In the genomic region with DNA sequence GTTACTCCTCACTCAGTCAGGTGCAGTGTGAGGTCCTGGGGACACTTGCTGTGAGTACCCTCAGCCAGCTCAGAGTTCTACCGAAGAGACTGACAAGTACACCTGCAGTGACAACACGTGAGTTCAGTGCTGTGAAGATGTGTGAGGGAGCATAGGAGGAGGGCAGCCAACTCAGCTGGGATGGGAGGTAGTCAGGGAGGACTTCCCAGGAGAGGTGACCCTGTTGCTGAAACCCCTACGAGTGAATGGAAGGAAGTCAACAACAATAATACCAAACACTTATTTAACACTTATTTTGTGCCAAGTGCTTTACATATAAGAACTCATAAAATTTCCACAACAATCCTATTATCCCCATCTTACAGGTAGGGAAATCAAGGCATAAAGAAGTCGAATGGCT, we compare ENCODE assay signal across 22 cellular contexts.
"Had no signal": no experiment of that assay in that cellular context is flagged by ENCODE, and none has a peak within 500 bp of the region (broad histone marks: within the 10 kb centered on the region; RNA-seq: fewer than 3 reads in every experiment).

No MANE protein-coding gene starts in this region.

- H3K27me3 ChIP-seq: colonic mucosa, hepatocyte, ovary, right atrium auricular region, tibial nerve, upper lobe of right lung, vagina had no signal

- H3K9me3 Mint-ChIP-seq: memory B cell, naive B cell, neural crest cell had no signal

- H3K27ac ChIP-seq: colonic mucosa, hepatocyte, left ventricle myocardium inferior, lower lobe of right lung, ovary, right atrium auricular region, tibial nerve, upper lobe of right lung, vagina had no signal

- H3K4me3 Mint-ChIP-seq: memory B cell, naive B cell, neural crest cell had no signal

- H3K27ac Mint-ChIP-seq: memory B cell had no signal

- FAIRE-seq: endothelial cell of umbilical vein, kidney, small intestine had no signal

- DNase-seq: colonic mucosa; dermis blood vessel endothelial cell; erythroblast; foreskin melanocyte; kidney; left cardiac atrium; left ventricle myocardium inferior; lower lobe of right lung; naive B cell; nucleus accumbens; ovary; small intestine; stimulated activated CD4-positive, alpha-beta T cell treated with anti-CD3 and anti-CD28 coated beads, Interleukin-2, amount 100 ng/mL, for 48 hours; stimulated activated naive CD8-positive, alpha-beta T cell treated with anti-CD3 and anti-CD28 coated beads, Interleukin-15, Interleukin-2, amounts not matched to agents 100 U/mL and 50 U/mL, for 24 hours; upper lobe of right lung had no signal

- H2AFZ ChIP-seq: hepatocyte had no signal

- H3K27me3 Mint-ChIP-seq: naive B cell had no signal

- ATAC-seq: left cardiac atrium; lower lobe of right lung; stimulated activated naive CD8-positive, alpha-beta T cell treated with anti-CD3 and anti-CD28 coated beads, Interleukin-15, Interleukin-2, amounts not matched to agents 100 U/mL and 50 U/mL, for 24 hours; upper lobe of right lung had no signal

- H3K4me2 ChIP-seq: hepatocyte had no signal

- H3K9me3 ChIP-seq: colonic mucosa, left ventricle myocardium inferior, lower lobe of right lung, ovary, right atrium auricular region, tibial nerve, upper lobe of right lung, vagina had no signal

- H3K4me3 ChIP-seq: colonic mucosa, hepatocyte, left ventricle myocardium inferior, lower lobe of right lung, ovary, right atrium auricular region, tibial nerve, upper lobe of right lung, vagina had no signal

- H3K79me2 ChIP-seq: hepatocyte had no signal

- H3K4me1 ChIP-seq: colonic mucosa, left ventricle myocardium inferior, right atrium auricular region, upper lobe of right lung, vagina had no signal

- H3K36me3 ChIP-seq: ovary, upper lobe of right lung had no signal
